ENCODE assay signal across 8 cellular contexts in genomic region chr4:83618431-83618830, GRCh38.
DNase-seq lines count a peak whose midpoint lies in the region; ATAC-seq, FAIRE-seq and TF ChIP-seq lines count a peak whose summit lies in the region.

No MANE protein-coding gene starts in this region.

- H3K4me3 ChIP-seq in gastroesophageal sphincter (no peak overlapping the region), pancreas (no peak overlapping the region)

- POLR2A ChIA-PET in activated CD4-positive, alpha-beta T cell treated with anti-CD3 and anti-CD28 coated beads, Interleukin-2, amount 10 ng/mL, durations not matched to agents 7 days and 5 days (lab: Charles Lee): no interaction called here

- peaks cover 33% of the 10 kb centered on the region for H3K9me3 Mint-ChIP-seq in activated CD4-positive, alpha-beta T cell treated with anti-CD3 and anti-CD28 coated beads, Interleukin-2, amount 10 ng/mL, durations not matched to agents 7 days and 5 days

- TF ChIP-seq POLR2A in gastroesophageal sphincter (IDR thresholded peaks at IDR 0.05): no peak

- CTCF ChIA-PET in activated CD4-positive, alpha-beta T cell treated with anti-CD3 and anti-CD28 coated beads, Interleukin-2, amount 10 ng/mL, durations not matched to agents 7 days and 5 days (lab: Charles Lee): interaction anchor here (0.5 kb wide), 1 partner anchor 24 kb away, joined by 3 read pairs; no protein-coding TSS in a partner anchor

- no peak overlapping the region for H3K4me3 Mint-ChIP-seq in activated CD4-positive, alpha-beta T cell treated with anti-CD3 and anti-CD28 coated beads, Interleukin-2, amount 10 ng/mL, durations not matched to agents 7 days and 5 days

- ATAC-seq in gastroesophageal sphincter: peak; percentile 88
- peak; percentile 95 to 100 (median 98) for ATAC-seq in pancreas

- peaks cover 11% of the 10 kb centered on the region for H3K27me3 Mint-ChIP-seq in activated CD4-positive, alpha-beta T cell treated with anti-CD3 and anti-CD28 coated beads, Interleukin-2, amount 10 ng/mL, durations not matched to agents 7 days and 5 days

- TF ChIP-seq EP300 in gastroesophageal sphincter (IDR thresholded peaks at IDR 0.05): no peak

- H3K36me3 ChIP-seq in gastroesophageal sphincter (no peaks in the 10 kb centered on the region), pancreas (no peaks in the 10 kb centered on the region)

- no peak overlapping the region for H3K27ac Mint-ChIP-seq in activated CD4-positive, alpha-beta T cell treated with anti-CD3 and anti-CD28 coated beads, Interleukin-2, amount 10 ng/mL, durations not matched to agents 7 days and 5 days

- FAIRE-seq in pancreas (lab: Jason Lieb, UNC): no peak

- H3K4me1 Mint-ChIP-seq in activated CD4-positive, alpha-beta T cell treated with anti-CD3 and anti-CD28 coated beads, Interleukin-2, amount 10 ng/mL, durations not matched to agents 7 days and 5 days: peaks cover 7% of the 10 kb centered on the region

- peak; percentile 85 for DNase-seq in EL
- peak; percentile 83 for DNase-seq in SW480 (ENCODE audit: low spot score)
- DNase-seq in pancreas: peak in 4 of 6 donors; percentile 43 to 72 (median 66)
- DNase-seq in substantia nigra (lab: John Stamatoyannopoulos, UW): no peak
- no peak for DNase-seq in NCI-H2107 treated with DMSO at 0.1 percent for 48 hours (lab: John Stamatoyannopoulos, UW; ENCODE audit: unreplicated experiment)
- DNase-seq in activated CD4-positive, alpha-beta T cell treated with anti-CD3 and anti-CD28 coated beads, Interleukin-2, amount 10 ng/mL, durations not matched to agents 7 days and 5 days: no peak
- DNase-seq in activated gamma-delta T cell (lab: John Stamatoyannopoulos, UW): no peak

- peaks cover 0 to 23% (median 5%) of the 10 kb centered on the region in 3 donors for H3K4me1 ChIP-seq in gastroesophageal sphincter
- H3K4me1 ChIP-seq in pancreas: peaks cover 7 to 15% (median 11%) of the 10 kb centered on the region in 3 donors

- 9 to 22% methylated on average over 4 of the region's 4 CpGs for WGBS in gastroesophageal sphincter (ENCODE audit: low coverage in 1 of 2), 2 donors
- WGBS in pancreas, 2 donors: 4 to 6% methylated on average over 4 of the region's 4 CpGs

- TF ChIP-seq CTCF in gastroesophageal sphincter (IDR thresholded peaks at IDR 0.05) (no peak), pancreas (IDR thresholded peaks at IDR 0.05) (no peak)

- peaks cover 0 to 31% (median 0%) of the 10 kb centered on the region in 3 donors for H3K9me3 ChIP-seq in gastroesophageal sphincter
- no peaks in the 10 kb centered on the region for H3K9me3 ChIP-seq in pancreas

- H3K27me3 ChIP-seq in gastroesophageal sphincter (no peaks in the 10 kb centered on the region), pancreas (no peaks in the 10 kb centered on the region)

- peaks cover 2% of the 10 kb centered on the region for H3K36me3 Mint-ChIP-seq in activated CD4-positive, alpha-beta T cell treated with anti-CD3 and anti-CD28 coated beads, Interleukin-2, amount 10 ng/mL, durations not matched to agents 7 days and 5 days (ENCODE audit: low read depth)

- H3K27ac ChIP-seq in gastroesophageal sphincter (peak overlapping the region in 3 of 4 donors; percentile 58 to 66 (median 61)), pancreas (peak overlapping the region in 2 of 4 donors; percentile 37 to 65), substantia nigra (ENCODE audit: low read depth, low read length, poor library complexity, severe bottlenecking) (no peak overlapping the region)

- intact Hi-C loops in pancreas (cut with DNase I): no loop called here

Comparison
In these comparisons a context has a peak if more than half of its experiments do, and no peak if none do; other contexts are left out.
1. DNase-seq: peak in EL (single experiment), SW480 (single experiment) and pancreas (4 of 6); none in substantia nigra (0 of 49), NCI-H2107 treated with DMSO at 0.1 percent for 48 hours (single experiment), activated CD4-positive, alpha-beta T cell treated with anti-CD3 and anti-CD28 coated beads, Interleukin-2, amount 10 ng/mL, durations not matched to agents 7 days and 5 days (single experiment) and activated gamma-delta T cell (single experiment).